ENCODE assay signal across 11 cellular contexts in the genomic region with DNA sequence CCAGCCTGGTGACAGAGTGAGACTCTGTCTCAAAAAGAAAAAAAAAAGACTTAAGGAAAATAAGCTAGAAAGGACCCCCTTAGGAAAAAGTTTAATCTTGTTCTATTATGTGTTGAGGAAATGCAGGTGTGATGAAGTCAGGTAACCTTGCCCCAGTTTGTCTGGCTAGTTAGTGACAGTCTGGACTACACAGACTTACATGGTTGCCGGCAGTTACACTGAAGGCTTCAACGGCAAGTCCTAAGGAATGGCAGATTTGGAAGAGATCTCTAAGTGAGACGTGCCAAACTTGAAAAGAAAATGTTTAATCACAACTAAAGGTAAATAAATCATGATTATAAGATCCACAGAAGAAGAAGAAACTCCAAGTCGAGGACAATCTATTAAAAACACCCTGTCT.
"Had no signal": no experiment of that assay in that cellular context is flagged by ENCODE, and none has a peak within 500 bp of the region (broad histone marks: within the 10 kb centered on the region; RNA-seq: fewer than 3 reads in every experiment).

No MANE protein-coding gene starts in this region.

- H3K27me3 Mint-ChIP-seq: activated naive CD8-positive, alpha-beta T cell treated with anti-CD3 and anti-CD28 coated beads, Interleukin-2, amount 10 ng/mL, durations not matched to agents 7 days and 5 days; stimulated activated naive B cell treated with anti-CD40 and anti-IgM and Interleukin-4, amounts not matched to agents 10 μg/mL and 1 μg/mL and 100 μg/mL, for 72 hours had no signal

- H3K4me3 ChIP-seq: lower lobe of right lung, spleen had no signal

- H3K27me3 ChIP-seq: spleen had no signal

- DNase-seq: activated CD4-positive, alpha-beta T cell treated with anti-CD3 and anti-CD28 coated beads for 1 hour; activated CD8-positive, alpha-beta memory T cell treated with anti-CD3 and anti-CD28 coated beads for 24 hours; activated naive CD4-positive, alpha-beta T cell; activated naive CD8-positive, alpha-beta T cell treated with anti-CD3 and anti-CD28 coated beads, Interleukin-2, amount 10 ng/mL, durations not matched to agents 7 days and 5 days; effector CD8-positive, alpha-beta T cell; immature natural killer cell; lower lobe of right lung; retina; spleen; stimulated activated naive B cell treated with anti-CD40 and anti-IgM and Interleukin-4, amounts not matched to agents 10 μg/mL and 1 μg/mL and 100 μg/mL, for 72 hours had no signal

- H3K9me3 Mint-ChIP-seq: immature natural killer cell, nephron had no signal

- H3K27ac Mint-ChIP-seq: activated naive CD8-positive, alpha-beta T cell treated with anti-CD3 and anti-CD28 coated beads, Interleukin-2, amount 10 ng/mL, durations not matched to agents 7 days and 5 days; immature natural killer cell; stimulated activated naive B cell treated with anti-CD40 and anti-IgM and Interleukin-4, amounts not matched to agents 10 μg/mL and 1 μg/mL and 100 μg/mL, for 72 hours had no signal

- H3K9me3 ChIP-seq: lower lobe of right lung had no signal

- ATAC-seq: lower lobe of right lung; stimulated activated naive B cell treated with anti-CD40 and anti-IgM and Interleukin-4, amounts not matched to agents 10 μg/mL and 1 μg/mL and 100 μg/mL, for 72 hours had no signal

- H3K27ac ChIP-seq: lower lobe of right lung, spleen had no signal

- H3K4me3 Mint-ChIP-seq: activated naive CD8-positive, alpha-beta T cell treated with anti-CD3 and anti-CD28 coated beads, Interleukin-2, amount 10 ng/mL, durations not matched to agents 7 days and 5 days; immature natural killer cell; nephron; stimulated activated naive B cell treated with anti-CD40 and anti-IgM and Interleukin-4, amounts not matched to agents 10 μg/mL and 1 μg/mL and 100 μg/mL, for 72 hours had no signal

- H3K36me3 ChIP-seq: lower lobe of right lung had no signal
